ENCODE assay signal across 9 cellular contexts in the genomic region with DNA sequence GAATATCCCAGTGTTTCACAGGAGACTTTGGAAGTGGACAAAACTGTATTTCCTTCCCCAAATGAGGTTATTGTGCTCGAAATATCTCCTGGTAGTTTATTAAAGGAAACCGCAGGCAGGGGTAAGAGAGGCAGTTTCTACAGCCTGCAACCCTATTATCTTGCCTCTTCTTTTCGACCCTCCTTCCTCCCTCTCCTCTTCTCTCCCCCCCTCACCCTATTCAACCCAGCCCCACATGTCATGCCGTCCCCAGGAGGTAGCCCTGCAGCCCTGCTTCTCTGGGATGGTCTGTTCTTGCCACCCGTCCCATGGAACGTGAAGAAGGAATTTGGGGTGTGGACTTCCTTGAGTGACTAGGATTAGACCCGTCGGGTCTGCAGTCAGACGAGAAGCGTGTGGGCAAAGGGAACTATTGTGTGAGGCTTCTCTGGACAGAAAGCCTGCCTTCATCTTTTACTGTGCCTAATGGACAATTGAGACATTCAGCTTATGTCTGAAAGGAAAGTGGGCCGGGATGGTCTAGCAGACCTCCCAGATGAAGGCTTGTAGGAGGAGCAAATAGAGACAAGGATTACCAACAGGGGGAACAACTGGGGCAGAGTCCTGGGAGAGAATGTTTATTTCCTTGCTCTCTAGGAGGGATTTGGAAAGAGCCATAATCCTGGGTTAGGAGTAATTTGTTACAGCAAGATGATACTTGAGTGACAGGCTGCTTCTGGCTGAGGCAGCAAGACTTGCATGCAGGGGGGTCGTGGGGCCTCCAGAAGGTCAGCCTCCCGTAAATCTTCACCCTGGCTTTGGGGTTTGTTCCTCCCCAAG.
DNase-seq lines count a peak whose midpoint lies in the region; ATAC-seq and TF ChIP-seq lines count a peak whose summit lies in the region.
"Had no signal": no experiment of that assay in that cellular context is flagged by ENCODE, and none has a peak within 500 bp of the region (broad histone marks: within the 10 kb centered on the region; RNA-seq: fewer than 3 reads in every experiment).

No MANE protein-coding gene starts in this region.

- no peaks in the 10 kb centered on the region for H3K27me3 ChIP-seq in BLaER1
- no peaks in the 10 kb centered on the region for H3K27me3 ChIP-seq in foreskin keratinocyte
- no peaks in the 10 kb centered on the region for H3K27me3 ChIP-seq in osteoblast (ENCODE audit: insufficient read depth, low read length)

- H3K36me3 ChIP-seq in BLaER1, result peaks cover 25% of the 10 kb centered on the region; the same call in 1 of the 2 replicates
- no peaks in the 10 kb centered on the region for H3K36me3 ChIP-seq in osteoblast (ENCODE audit: insufficient read depth, low read length)

- peak; percentile 49 for ATAC-seq in foreskin keratinocyte
- no peak for ATAC-seq in HG02884 (IDR thresholded peaks at IDR 0.05; ENCODE audit: unreplicated experiment)

- peaks cover 51% of the 10 kb centered on the region for H3K4me1 ChIP-seq in BLaER1
- H3K4me1 ChIP-seq in foreskin keratinocyte, result no peaks in the 10 kb centered on the region
- H3K4me1 ChIP-seq in osteoblast (ENCODE audit: insufficient read depth, low read length), result peaks cover 33% of the 10 kb centered on the region

- H4K20me1 ChIP-seq in BLaER1 (peaks cover 12% of the 10 kb centered on the region), osteoblast (ENCODE audit: insufficient read depth, low read length) (peaks cover 38% of the 10 kb centered on the region)

- H3K9me3 ChIP-seq in BLaER1 (no peaks in the 10 kb centered on the region), osteoblast (ENCODE audit: low read depth, low read length) (no peaks in the 10 kb centered on the region)

- H3K9ac ChIP-seq in BLaER1, result peak overlapping the region; percentile 66

- no peak overlapping the region for H2AFZ ChIP-seq in osteoblast (ENCODE audit: low read length)

- DNase-seq in SK-MEL-5 (ENCODE audit: low read depth, low spot score) (peak; percentile 90), foreskin keratinocyte (no peak), osteoblast (ENCODE audit: insufficient read length, low spot score, missing footprints) (no peak), NCI-H1436 treated with DMSO at 0.1 percent for 48 hours (lab: John Stamatoyannopoulos, UW) (no peak), NCI-H2196 treated with DMSO at 0.1 percent for 48 hours (lab: John Stamatoyannopoulos, UW; ENCODE audit: unreplicated experiment) (no peak), GM13977 (ENCODE audit: low spot score) (no peak)
- DNase-seq: activated CD4-positive, alpha-beta T cell treated with anti-CD3 and anti-CD28 coated beads for 4 hours had no signal

- H3K4me2 ChIP-seq in BLaER1 (peak overlapping the region; percentile 90), osteoblast (ENCODE audit: insufficient read depth, low read length) (peak overlapping the region; percentile 76)

- H3K4me3 ChIP-seq in BLaER1 (peak overlapping the region; percentile 52), osteoblast (ENCODE audit: insufficient read depth, low read length) (peak overlapping the region; percentile 22)

- peaks cover 43% of the 10 kb centered on the region for H3K79me2 ChIP-seq in osteoblast (ENCODE audit: insufficient read depth, low read length)

- TF ChIP-seq CTCF in foreskin keratinocyte (conservative IDR thresholded peaks at IDR 0.05), result no peak
- TF ChIP-seq CTCF in osteoblast (IDR thresholded peaks at IDR 0.05; ENCODE audit: extremely low read depth, low read depth, low read length), result no peak
- no peak for TF ChIP-seq CTCF in GM13977 (IDR thresholded peaks at IDR 0.05; ENCODE audit: extremely low read depth, insufficient read depth, missing control alignments)

- H3K27ac ChIP-seq in BLaER1, result peak overlapping the region; percentile 86
- no peak overlapping the region for H3K27ac ChIP-seq in foreskin keratinocyte
- H3K27ac ChIP-seq in osteoblast (ENCODE audit: low read depth, low read length), result peak overlapping the region; percentile 66

- in situ Hi-C loops in SK-MEL-5 (cut with HindIII; ENCODE audit: low pct_unique_long_range_greater_than_20kb, low sequenced_read_pairs) (no loop called here), GM13977 (cut with MboI; ENCODE audit: low pct_unique_long_range_greater_than_20kb, low sequenced_read_pairs, unreplicated experiment) (no loop called here)
